Comparison of ENCODE assay signal across 22 cellular contexts in the genomic region with DNA sequence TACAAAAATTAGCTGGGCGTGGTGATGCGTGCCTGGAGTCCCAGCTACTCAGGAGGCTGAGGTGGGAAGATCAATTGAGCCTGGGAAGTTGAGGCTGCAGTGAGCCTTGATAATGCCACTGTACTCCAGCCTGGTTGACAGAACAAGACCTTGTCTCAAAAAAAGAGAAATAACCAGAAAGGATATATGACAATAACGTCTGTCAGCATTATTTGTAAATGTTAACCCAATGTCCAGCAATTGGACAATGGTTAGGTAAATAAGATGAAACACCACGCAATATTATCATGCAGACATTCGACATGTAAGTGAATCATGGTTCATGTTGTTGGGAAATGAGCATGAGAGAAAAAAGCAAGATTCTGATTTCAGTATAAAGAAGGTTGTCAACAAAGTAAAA.
"Had no signal": no experiment of that assay in that cellular context is flagged by ENCODE, and none has a peak within 500 bp of the region (broad histone marks: within the 10 kb centered on the region; RNA-seq: fewer than 3 reads in every experiment).

No MANE protein-coding gene starts in this region.

- H3K4me3 ChIP-seq: coronary artery, esophagus muscularis mucosa, gastrocnemius medialis, heart right ventricle, left lung, lower lobe of right lung, mucosa of descending colon had no signal

- ATAC-seq: effector memory CD8-positive, alpha-beta T cell; gastrocnemius medialis; heart right ventricle; left cardiac atrium; left lung; left ventricle myocardium superior; lower lobe of right lung; mucosa of descending colon had no signal

- H3K9me3 ChIP-seq: esophagus muscularis mucosa, gastrocnemius medialis, left lung, lower lobe of right lung, mucosa of descending colon had no signal

- H3K36me3 ChIP-seq: esophagus muscularis mucosa, gastrocnemius medialis, heart right ventricle, left lung, lower lobe of right lung had no signal

- H3K27ac ChIP-seq: coronary artery, esophagus muscularis mucosa, gastrocnemius medialis, heart right ventricle, left lung, lower lobe of right lung had no signal

- FAIRE-seq: colon, endothelial cell of umbilical vein, islet of Langerhans, keratinocyte had no signal

- H3K4me1 ChIP-seq: esophagus muscularis mucosa, heart right ventricle, left lung, lower lobe of right lung had no signal

- H3K27me3 ChIP-seq: esophagus muscularis mucosa, gastrocnemius medialis, left lung had no signal

- DNase-seq: effector CD8-positive, alpha-beta T cell; effector memory CD8-positive, alpha-beta T cell; foreskin fibroblast; foreskin melanocyte; gastrocnemius medialis; glutamatergic neuron; head of caudate nucleus; heart right ventricle; hippocampal formation; left cardiac atrium; left lung; left ventricle myocardium superior; lower lobe of right lung; mesenchymal stem cell; mucosa of descending colon; naive B cell had no signal
